In genomic region chr11:133619973-133620372, GRCh38 we compare ENCODE assay signal across 13 cellular contexts.
DNase-seq lines count a peak whose midpoint lies in the region; ATAC-seq and TF ChIP-seq lines count a peak whose summit lies in the region.
"Had no signal": no experiment of that assay in that cellular context is flagged by ENCODE, and none has a peak within 500 bp of the region (broad histone marks: within the 10 kb centered on the region; RNA-seq: fewer than 3 reads in every experiment).

No MANE protein-coding gene starts in this region.

- peak; percentile 26; the same call in 1 of the 2 replicates for TF ChIP-seq CTCF in LNCAP (IDR thresholded peaks at IDR 0.05)

- ATAC-seq in HG03095 (IDR thresholded peaks at IDR 0.05; ENCODE audit: unreplicated experiment) (no peak), GM18867 (IDR thresholded peaks at IDR 0.05; ENCODE audit: unreplicated experiment) (no peak)
- ATAC-seq: body of pancreas had no signal

- DNase-seq in D341Med (ENCODE audit: low spot score) (peak; percentile 38), SW480 (ENCODE audit: low spot score) (peak; percentile 60), iPS-NIHi11 (ENCODE audit: low spot score) (peak; percentile 26), NOMO-1 treated with dmso at 0.1 percent for 144 hours (lab: John Stamatoyannopoulos, UW; ENCODE audit: unreplicated experiment) (no peak), NCI-H345 treated with DMSO at 0.1 percent for 48 hours (lab: John Stamatoyannopoulos, UW; ENCODE audit: unreplicated experiment) (no peak)
- DNase-seq: activated CD4-positive, alpha-beta T cell treated with anti-CD3 and anti-CD28 coated beads, Interleukin-2, amount 50 U/mL, for 1 hour; activated effector memory CD4-positive, alpha-beta T cell treated with Interleukin-2 at 50 U/mL for 16 hours; body of pancreas; GF-D8; uterus had no signal

Comparison
In these comparisons a context has a peak if more than half of its experiments do, and no peak if none do; other contexts are left out.
1. DNase-seq: peak in D341Med (single experiment), SW480 (single experiment) and iPS-NIHi11 (single experiment); none in NOMO-1 treated with dmso at 0.1 percent for 144 hours (single experiment) and NCI-H345 treated with DMSO at 0.1 percent for 48 hours (single experiment).